12 cellular contexts compared by ENCODE assay signal in genomic region chr14:55133416-55133815, GRCh38. TPM values are rescaled to one million over a fixed set of nuclear protein-coding genes. Genes with fewer than 3 reads are reported as not detected.
DNase-seq lines count a peak whose midpoint lies in the region; ATAC-seq, FAIRE-seq and TF ChIP-seq lines count a peak whose summit lies in the region.
"Had no signal": no experiment of that assay in that cellular context is flagged by ENCODE, and none has a peak within 500 bp of the region (broad histone marks: within the 10 kb centered on the region; RNA-seq: fewer than 3 reads in every experiment).

No MANE protein-coding gene starts in this region.

- intact Hi-C loops in natural killer cell (cut with micrococcal nuclease): no loop called here
- intact Hi-C loops in ascending aorta (cut with DNase I): no loop called here
- intact Hi-C loops in sciatic nerve (cut with DNase I): no loop called here

- peak overlapping the region; percentile 97 for H3K4me3 Mint-ChIP-seq in natural killer cell treated with Interleukin-12 subunit alpha and Interleukin-12 subunit beta and Interleukin-15 and Interleukin-18, amount 100 ng/mL, for 72 hours
- H3K4me3 Mint-ChIP-seq in natural killer cell: no peak overlapping the region
- H3K4me3 Mint-ChIP-seq: T-helper 2 cell treated with Interferon-gamma antibody and Interleukin-4, amounts not matched to agents 5 μg/mL and 100 μg/mL, for 36 hours had no signal

- no peak for ATAC-seq in natural killer cell treated with Interleukin-12 subunit alpha and Interleukin-12 subunit beta and Interleukin-15 and Interleukin-18, amount 100 ng/mL, for 72 hours
- ATAC-seq in natural killer cell: no peak
- no peak for ATAC-seq in HG03457 (IDR thresholded peaks at IDR 0.05; ENCODE audit: unreplicated experiment)
- ATAC-seq in sciatic nerve: no peak

- no peak for DNase-seq in natural killer cell treated with Interleukin-12 subunit alpha and Interleukin-12 subunit beta and Interleukin-15 and Interleukin-18, amount 100 ng/mL, for 72 hours (ENCODE audit: low spot score)
- DNase-seq in natural killer cell: no peak
- DNase-seq in ascending aorta (ENCODE audit: low spot score in 2 of 2): no peak
- no peak for DNase-seq in keratinocyte (ENCODE audit: low read depth, low spot score)
- no peak for DNase-seq in sciatic nerve (ENCODE audit: low spot score)
- DNase-seq in NCI-H226: no peak
- DNase-seq in cortex of kidney (lab: John Stamatoyannopoulos, UW): no peak
- DNase-seq: amniotic stem cell, NCI-H1436 had no signal

- H3K4me3 ChIP-seq in ascending aorta (no peak overlapping the region), keratinocyte (ENCODE audit: control insufficient read depth in 2 of 3, extremely low read depth in 1 of 3, insufficient read depth in 2 of 3, low read depth in 1 of 3, low read length in 3 of 3) (no peak overlapping the region)
- H3K4me3 ChIP-seq: lung had no signal

- no peak overlapping the region for H3K9ac ChIP-seq in keratinocyte (ENCODE audit: control insufficient read depth, extremely low read depth, insufficient read depth, low read length)

- peaks cover under 1 to 6% of the 10 kb centered on the region in 2 donors for H3K36me3 ChIP-seq in ascending aorta
- peaks cover 10 to 30% of the 10 kb centered on the region in 2 experiments for H3K36me3 ChIP-seq in keratinocyte (ENCODE audit: control insufficient read depth in 2 of 2, extremely low read depth in 1 of 2, insufficient read depth in 2 of 2, low read length in 2 of 2)

- H3K27ac ChIP-seq in ascending aorta (peak overlapping the region in 1 of 2 donors; percentile 25), keratinocyte (ENCODE audit: control insufficient read depth, insufficient read depth, low read length) (no peak overlapping the region)

- FAIRE-seq in keratinocyte (lab: Jason Lieb, UNC): no peak

- TF ChIP-seq CTCF in natural killer cell (IDR thresholded peaks at IDR 0.05) (no peak), ascending aorta (IDR thresholded peaks at IDR 0.05) (peak in 2 of 3 experiments; percentile 25 to 60), keratinocyte (optimal IDR thresholded peaks at IDR 0.05 in 1 of 3, IDR thresholded peaks at IDR 0.05 in 1 of 3, conservative IDR thresholded peaks at IDR 0.05 in 1 of 3; ENCODE audit: extremely low read depth in 1 of 3, insufficient read depth in 2 of 3, low read length in 3 of 3) (peak; percentile 12 to 44 (median 38))

- H3K27me3 ChIP-seq in ascending aorta: no peaks in the 10 kb centered on the region
- no peaks in the 10 kb centered on the region for H3K27me3 ChIP-seq in keratinocyte (ENCODE audit: control insufficient read depth, extremely low read depth, insufficient read depth, low read length)

- H3K4me1 ChIP-seq in ascending aorta (peaks cover 15 to 63% of the 10 kb centered on the region in 2 donors), keratinocyte (ENCODE audit: control insufficient read depth, extremely low read depth, insufficient read depth, low read length) (peaks cover 42% of the 10 kb centered on the region)

- H3K4me1 Mint-ChIP-seq in natural killer cell treated with Interleukin-12 subunit alpha and Interleukin-12 subunit beta and Interleukin-15 and Interleukin-18, amount 100 ng/mL, for 72 hours (ENCODE audit: low read depth in 2 of 2): peaks cover 48 to 57% of the 10 kb centered on the region in 2 donors
- peaks cover 10 to 22% of the 10 kb centered on the region in 2 donors for H3K4me1 Mint-ChIP-seq in natural killer cell

- no peak overlapping the region for H3K4me2 ChIP-seq in keratinocyte (ENCODE audit: control insufficient read depth, extremely low read depth, insufficient read depth, low read depth, low read length)

- H2AFZ ChIP-seq in keratinocyte (ENCODE audit: control insufficient read depth, low read length): no peak overlapping the region

- peaks cover 7% of the 10 kb centered on the region for H4K20me1 ChIP-seq in keratinocyte (ENCODE audit: control insufficient read depth, extremely low read depth, insufficient read depth, low read length)

- peak overlapping the region; percentile 37 to 93 for H3K27ac Mint-ChIP-seq in natural killer cell treated with Interleukin-12 subunit alpha and Interleukin-12 subunit beta and Interleukin-15 and Interleukin-18, amount 100 ng/mL, for 72 hours
- H3K27ac Mint-ChIP-seq in natural killer cell: no peak overlapping the region
- H3K27ac Mint-ChIP-seq: T-helper 2 cell treated with Interferon-gamma antibody and Interleukin-4, amounts not matched to agents 5 μg/mL and 100 μg/mL, for 36 hours had no signal

- peaks cover 27% of the 10 kb centered on the region for H3K36me3 Mint-ChIP-seq in natural killer cell treated with Interleukin-12 subunit alpha and Interleukin-12 subunit beta and Interleukin-15 and Interleukin-18, amount 100 ng/mL, for 72 hours
- H3K36me3 Mint-ChIP-seq in natural killer cell: no peaks in the 10 kb centered on the region

- peaks cover 85% of the 10 kb centered on the region for H3K79me2 ChIP-seq in keratinocyte (ENCODE audit: control insufficient read depth, insufficient read depth, low read length)

- H3K9me3 Mint-ChIP-seq in natural killer cell treated with Interleukin-12 subunit alpha and Interleukin-12 subunit beta and Interleukin-15 and Interleukin-18, amount 100 ng/mL, for 72 hours: no peaks in the 10 kb centered on the region
- no peaks in the 10 kb centered on the region for H3K9me3 Mint-ChIP-seq in natural killer cell
- H3K9me3 Mint-ChIP-seq: T-helper 2 cell treated with Interferon-gamma antibody and Interleukin-4, amounts not matched to agents 5 μg/mL and 100 μg/mL, for 36 hours had no signal

- H3K27me3 Mint-ChIP-seq in natural killer cell treated with Interleukin-12 subunit alpha and Interleukin-12 subunit beta and Interleukin-15 and Interleukin-18, amount 100 ng/mL, for 72 hours: no peaks in the 10 kb centered on the region
- no peaks in the 10 kb centered on the region for H3K27me3 Mint-ChIP-seq in natural killer cell (ENCODE audit: low read depth in 2 of 2)

- peaks cover 5% of the 10 kb centered on the region for H3K9me1 ChIP-seq in keratinocyte (ENCODE audit: control insufficient read depth, extremely low read depth, insufficient read depth, low read length)

- dilution Hi-C loops in keratinocyte (cut with MboI; ENCODE audit: extremely low pct_ligation_motif_present, low sequenced_read_pairs): no loop called here

- no peaks in the 10 kb centered on the region for H3K9me3 ChIP-seq in ascending aorta
- no peaks in the 10 kb centered on the region for H3K9me3 ChIP-seq in keratinocyte (ENCODE audit: control insufficient read depth, low read depth, low read length)

RNA-seq across cellular contexts. Expression of gene LGALS3, which starts 4.4 kb away (rescaled TPM):
- 100 to 1,000 TPM; 161 to 224 TPM for total RNA-seq in natural killer cell treated with Interleukin-12 subunit alpha and Interleukin-12 subunit beta and Interleukin-15 and Interleukin-18, amount 100 ng/mL, for 72 hours
- 10 to 100 TPM; 10.8 to 35.7 (median 17.1) TPM for total RNA-seq in natural killer cell
- total RNA-seq in ascending aorta: 358 TPM
- polyA plus RNA-seq in keratinocyte: 134 to 202 TPM (median 193 TPM) in 3 replicates
- polyA plus RNA-seq in keratinocyte (2011; ENCODE audit: low read depth): 67.5 TPM
- 201 and 210 TPM in 2 replicates for polyA plus RNA-seq in keratinocyte (2011; cell fraction: cytosol; rRNA removed)
- polyA plus RNA-seq in keratinocyte (2011; cell fraction: nucleus; rRNA removed): 92.3 and 104 TPM in 2 replicates
- 168 and 322 TPM in 2 replicates for polyA plus RNA-seq in keratinocyte (2012; ENCODE audit: low replicate concordance)
- 64.6 to 96.7 TPM (median 72.3 TPM) in 3 replicates for polyA minus RNA-seq in keratinocyte
- 138 TPM for polyA minus RNA-seq in keratinocyte (2011; cell fraction: cytosol; rRNA and poly(A)+ RNA removed)
- 52.1 and 53.9 TPM in 2 replicates for polyA minus RNA-seq in keratinocyte (2011; cell fraction: nucleus; rRNA and poly(A)+ RNA removed)
- 229 TPM for total RNA-seq in sciatic nerve

RNA-seq across cellular contexts. Expression of gene DLGAP5, which starts 58.0 kb away (rescaled TPM):
- 10 to 100 TPM; 27.7 to 60.6 TPM for total RNA-seq in natural killer cell treated with Interleukin-12 subunit alpha and Interleukin-12 subunit beta and Interleukin-15 and Interleukin-18, amount 100 ng/mL, for 72 hours
- total RNA-seq in natural killer cell: 1 to 10 TPM in 1 of 3 donors, under 1 TPM in 2; 0.15 to 1.9 (median 0.54) TPM
- total RNA-seq in ascending aorta: not detected
- polyA plus RNA-seq in keratinocyte: 1.3 to 15.3 TPM (median 9.1 TPM) in 3 replicates
- polyA plus RNA-seq in keratinocyte (2011; ENCODE audit: low read depth): 0.29 TPM
- 1.8 and 3.9 TPM in 2 replicates for polyA plus RNA-seq in keratinocyte (2011; cell fraction: cytosol; rRNA removed)
- polyA plus RNA-seq in keratinocyte (2011; cell fraction: nucleus; rRNA removed): 1.5 and 2.4 TPM in 2 replicates
- polyA plus RNA-seq in keratinocyte (2012; ENCODE audit: low replicate concordance): 0.04 and 11.5 TPM in 2 replicates
- polyA minus RNA-seq in keratinocyte: 0.36 to 8.2 TPM (median 1.7 TPM) in 3 replicates
- polyA minus RNA-seq in keratinocyte (2011; cell fraction: cytosol; rRNA and poly(A)+ RNA removed): 1.7 TPM
- 0.84 and 1.2 TPM in 2 replicates for polyA minus RNA-seq in keratinocyte (2011; cell fraction: nucleus; rRNA and poly(A)+ RNA removed)
- 0.31 TPM for total RNA-seq in sciatic nerve

Comparison
In these comparisons a context has a peak if more than half of its experiments do, and no peak if none do; other contexts are left out.
1. H3K27ac Mint-ChIP-seq: peak in natural killer cell treated with Interleukin-12 subunit alpha and Interleukin-12 subunit beta and Interleukin-15 and Interleukin-18, amount 100 ng/mL, for 72 hours (2 of 2); none in natural killer cell (0 of 2).
2. RNA of gene DLGAP5, which starts 58.0 kb away (total RNA-seq): 27.7 to 60.6 TPM in natural killer cell treated with Interleukin-12 subunit alpha and Interleukin-12 subunit beta and Interleukin-15 and Interleukin-18, amount 100 ng/mL, for 72 hours; 0.15 to 1.9 TPM in natural killer cell, 0.31 TPM in sciatic nerve (single experiment) and not detected in ascending aorta (single experiment); every median in the first group is over 10 times any median in the second.